1 cellular context compared by ENCODE assay signal in the genomic region with DNA sequence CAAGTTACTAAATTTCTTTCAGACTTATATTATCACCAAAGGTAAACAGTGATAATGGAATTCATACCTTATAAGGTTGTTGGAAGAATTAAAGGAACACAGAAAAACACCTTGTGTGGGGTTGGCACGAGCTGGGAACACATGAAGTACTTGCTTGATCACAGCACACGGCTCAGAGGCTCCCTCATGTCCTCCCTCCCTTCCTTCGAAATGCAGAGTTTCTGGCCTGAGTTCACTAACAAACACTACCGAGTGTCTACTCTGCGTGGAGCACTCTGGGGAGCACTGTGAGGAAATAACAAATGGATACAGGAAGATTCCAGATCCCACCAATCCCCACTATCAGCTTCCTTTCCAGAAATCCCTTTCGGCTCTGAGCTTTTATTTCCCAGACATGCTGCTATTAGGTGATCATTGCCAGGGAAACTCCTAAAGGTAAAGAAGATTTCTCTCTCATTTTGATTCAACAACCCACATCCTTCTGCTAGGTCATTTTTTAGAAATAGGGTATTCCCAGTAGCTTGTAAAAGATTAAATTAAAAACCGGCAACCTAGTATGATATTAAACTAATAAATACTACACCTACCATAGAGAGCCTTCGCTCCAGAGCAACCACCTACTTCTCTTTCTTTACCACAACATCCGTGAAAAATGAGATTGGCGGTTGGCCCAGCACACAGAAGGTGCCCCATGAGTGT.
TF ChIP-seq lines count a peak whose summit lies in the region.

No MANE protein-coding gene starts in this region.

TF ChIP-seq in GM12878, 131 proteins besides CTCF, POLR2A, EP300 and RAD21 (continued from another document):
- TF ChIP-seq TBL1XR1 (IDR thresholded peaks at IDR 0.05; ENCODE audit: low read depth, low read length) (peak; percentile 23; the same call in 1 of the 2 replicates), SMC3 (IDR thresholded peaks at IDR 0.05; ENCODE audit: borderline replicate concordance, low read length) (no peak), ATF7 (IDR thresholded peaks at IDR 0.05; ENCODE audit: low read depth) (peak; percentile 60; the same call in 1 of the 2 replicates), IKZF2 (IDR thresholded peaks at IDR 0.05) (peak; percentile 85 to 90), GATAD2B (conservative IDR thresholded peaks at IDR 0.05; ENCODE audit: low read depth) (peak; percentile 49; the same call in 1 of the 2 replicates), CEBPB (IDR thresholded peaks at IDR 0.05; ENCODE audit: borderline replicate concordance in 1 of 2, low read depth in 2 of 2, low read length in 2 of 2) (no peak), MTA3 (IDR thresholded peaks at IDR 0.05; ENCODE audit: borderline replicate concordance, low read length) (no peak), JUND (IDR thresholded peaks at IDR 0.05; ENCODE audit: low read depth, low read length) (no peak)
- TF ChIP-seq, protein P1, sequence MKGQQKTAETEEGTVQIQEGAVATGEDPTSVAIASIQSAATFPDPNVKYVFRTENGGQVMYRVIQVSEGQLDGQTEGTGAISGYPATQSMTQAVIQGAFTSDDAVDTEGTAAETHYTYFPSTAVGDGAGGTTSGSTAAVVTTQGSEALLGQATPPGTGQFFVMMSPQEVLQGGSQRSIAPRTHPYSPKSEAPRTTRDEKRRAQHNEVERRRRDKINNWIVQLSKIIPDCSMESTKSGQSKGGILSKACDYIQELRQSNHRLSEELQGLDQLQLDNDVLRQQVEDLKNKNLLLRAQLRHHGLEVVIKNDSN (IDR thresholded peaks at IDR 0.05; ENCODE audit: borderline replicate concordance, extremely low read length, insufficient read depth, low read depth, low read length), result no peak
- TF ChIP-seq, protein P2, sequence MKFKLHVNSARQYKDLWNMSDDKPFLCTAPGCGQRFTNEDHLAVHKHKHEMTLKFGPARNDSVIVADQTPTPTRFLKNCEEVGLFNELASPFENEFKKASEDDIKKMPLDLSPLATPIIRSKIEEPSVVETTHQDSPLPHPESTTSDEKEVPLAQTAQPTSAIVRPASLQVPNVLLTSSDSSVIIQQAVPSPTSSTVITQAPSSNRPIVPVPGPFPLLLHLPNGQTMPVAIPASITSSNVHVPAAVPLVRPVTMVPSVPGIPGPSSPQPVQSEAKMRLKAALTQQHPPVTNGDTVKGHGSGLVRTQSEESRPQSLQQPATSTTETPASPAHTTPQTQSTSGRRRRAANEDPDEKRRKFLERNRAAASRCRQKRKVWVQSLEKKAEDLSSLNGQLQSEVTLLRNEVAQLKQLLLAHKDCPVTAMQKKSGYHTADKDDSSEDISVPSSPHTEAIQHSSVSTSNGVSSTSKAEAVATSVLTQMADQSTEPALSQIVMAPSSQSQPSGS (IDR thresholded peaks at IDR 0.05; ENCODE audit: low read length), result no peak
- TF ChIP-seq, protein P3, sequence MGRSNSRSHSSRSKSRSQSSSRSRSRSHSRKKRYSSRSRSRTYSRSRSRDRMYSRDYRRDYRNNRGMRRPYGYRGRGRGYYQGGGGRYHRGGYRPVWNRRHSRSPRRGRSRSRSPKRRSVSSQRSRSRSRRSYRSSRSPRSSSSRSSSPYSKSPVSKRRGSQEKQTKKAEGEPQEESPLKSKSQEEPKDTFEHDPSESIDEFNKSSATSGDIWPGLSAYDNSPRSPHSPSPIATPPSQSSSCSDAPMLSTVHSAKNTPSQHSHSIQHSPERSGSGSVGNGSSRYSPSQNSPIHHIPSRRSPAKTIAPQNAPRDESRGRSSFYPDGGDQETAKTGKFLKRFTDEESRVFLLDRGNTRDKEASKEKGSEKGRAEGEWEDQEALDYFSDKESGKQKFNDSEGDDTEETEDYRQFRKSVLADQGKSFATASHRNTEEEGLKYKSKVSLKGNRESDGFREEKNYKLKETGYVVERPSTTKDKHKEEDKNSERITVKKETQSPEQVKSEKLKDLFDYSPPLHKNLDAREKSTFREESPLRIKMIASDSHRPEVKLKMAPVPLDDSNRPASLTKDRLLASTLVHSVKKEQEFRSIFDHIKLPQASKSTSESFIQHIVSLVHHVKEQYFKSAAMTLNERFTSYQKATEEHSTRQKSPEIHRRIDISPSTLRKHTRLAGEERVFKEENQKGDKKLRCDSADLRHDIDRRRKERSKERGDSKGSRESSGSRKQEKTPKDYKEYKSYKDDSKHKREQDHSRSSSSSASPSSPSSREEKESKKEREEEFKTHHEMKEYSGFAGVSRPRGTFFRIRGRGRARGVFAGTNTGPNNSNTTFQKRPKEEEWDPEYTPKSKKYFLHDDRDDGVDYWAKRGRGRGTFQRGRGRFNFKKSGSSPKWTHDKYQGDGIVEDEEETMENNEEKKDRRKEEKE (IDR thresholded peaks at IDR 0.05), result no peak
- TF ChIP-seq, protein P4, sequence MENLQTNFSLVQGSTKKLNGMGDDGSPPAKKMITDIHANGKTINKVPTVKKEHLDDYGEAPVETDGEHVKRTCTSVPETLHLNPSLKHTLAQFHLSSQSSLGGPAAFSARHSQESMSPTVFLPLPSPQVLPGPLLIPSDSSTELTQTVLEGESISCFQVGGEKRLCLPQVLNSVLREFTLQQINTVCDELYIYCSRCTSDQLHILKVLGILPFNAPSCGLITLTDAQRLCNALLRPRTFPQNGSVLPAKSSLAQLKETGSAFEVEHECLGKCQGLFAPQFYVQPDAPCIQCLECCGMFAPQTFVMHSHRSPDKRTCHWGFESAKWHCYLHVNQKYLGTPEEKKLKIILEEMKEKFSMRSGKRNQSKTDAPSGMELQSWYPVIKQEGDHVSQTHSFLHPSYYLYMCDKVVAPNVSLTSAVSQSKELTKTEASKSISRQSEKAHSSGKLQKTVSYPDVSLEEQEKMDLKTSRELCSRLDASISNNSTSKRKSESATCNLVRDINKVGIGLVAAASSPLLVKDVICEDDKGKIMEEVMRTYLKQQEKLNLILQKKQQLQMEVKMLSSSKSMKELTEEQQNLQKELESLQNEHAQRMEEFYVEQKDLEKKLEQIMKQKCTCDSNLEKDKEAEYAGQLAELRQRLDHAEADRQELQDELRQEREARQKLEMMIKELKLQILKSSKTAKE (IDR thresholded peaks at IDR 0.05; ENCODE audit: low read depth, poor library complexity, severe bottlenecking), result peak; percentile 43
